Comparison of ENCODE assay signal across 14 cellular contexts in genomic region chr6:6891074-6891754, GRCh38.
DNase-seq lines count a peak whose midpoint lies in the region; ATAC-seq and TF ChIP-seq lines count a peak whose summit lies in the region.
"Had no signal": no experiment of that assay in that cellular context is flagged by ENCODE, and none has a peak within 500 bp of the region (broad histone marks: within the 10 kb centered on the region; RNA-seq: fewer than 3 reads in every experiment).

No MANE protein-coding gene starts in this region.

- peaks cover 6% of the 10 kb centered on the region for H3K4me1 ChIP-seq in body of pancreas
- peaks cover 0 to 2% of the 10 kb centered on the region in 2 donors for H3K4me1 ChIP-seq in neuronal stem cell (ENCODE audit: control insufficient read depth in 2 of 2, insufficient read depth in 1 of 2, low read depth in 1 of 2, low read length in 2 of 2)
- no peaks in the 10 kb centered on the region for H3K4me1 ChIP-seq in CD4-positive, alpha-beta memory T cell (ENCODE audit: insufficient read depth, low read length)

- no peak overlapping the region for H3K27ac Mint-ChIP-seq in Calu3 (ENCODE audit: unreplicated experiment)
- no peak overlapping the region for H3K27ac Mint-ChIP-seq in CD4-positive, alpha-beta memory T cell
- H3K27ac Mint-ChIP-seq: activated naive CD8-positive, alpha-beta T cell treated with anti-CD3 and anti-CD28 coated beads for 36 hours; HFFc6 had no signal

- no peaks in the 10 kb centered on the region for H3K27me3 Mint-ChIP-seq in Calu3 (ENCODE audit: unreplicated experiment)
- H3K27me3 Mint-ChIP-seq in CD4-positive, alpha-beta memory T cell: peaks cover 0 to 4% of the 10 kb centered on the region in 2 donors
- H3K27me3 Mint-ChIP-seq: activated naive CD8-positive, alpha-beta T cell treated with anti-CD3 and anti-CD28 coated beads for 36 hours had no signal

- no peaks in the 10 kb centered on the region for H3K36me3 Mint-ChIP-seq in Calu3 (ENCODE audit: insufficient read depth, unreplicated experiment)
- H3K36me3 Mint-ChIP-seq in CD4-positive, alpha-beta memory T cell: no peaks in the 10 kb centered on the region
- H3K36me3 Mint-ChIP-seq: activated naive CD8-positive, alpha-beta T cell treated with anti-CD3 and anti-CD28 coated beads for 36 hours; naive B cell had no signal

- H3K18ac ChIP-seq in neuronal stem cell (ENCODE audit: low read length): peak overlapping the region; percentile 50

- CTCF ChIA-PET in Calu3 (lab: Charles Lee): no interaction called here
- CTCF ChIA-PET in CD4-positive, alpha-beta memory T cell (lab: Charles Lee; ENCODE audit: partially characterized antibody): no interaction called here

- BruUV-seq in Calu3 (replicated peaks; lab: Mats Ljungman, UMichigan): no TSS peak

- no peaks in the 10 kb centered on the region for H3K9me3 ChIP-seq in body of pancreas
- H3K9me3 ChIP-seq in neuronal stem cell (replicated peaks in 1 of 2; ENCODE audit: control insufficient read depth in 2 of 2, insufficient read depth in 1 of 2, low read depth in 1 of 2, low read length in 2 of 2): no peaks in the 10 kb centered on the region
- H3K9me3 ChIP-seq in CD4-positive, alpha-beta memory T cell (ENCODE audit: control insufficient read depth in 1 of 2, low read length in 2 of 2): no peaks in the 10 kb centered on the region
- H3K9me3 ChIP-seq: right lobe of liver had no signal

- H4K91ac ChIP-seq in neuronal stem cell (ENCODE audit: low read depth, low read length, poor library complexity): no peak overlapping the region

- peak; percentile 39 for DNase-seq in Calu3
- DNase-seq in NCI-H1105 treated with DMSO at 0.1 percent for 48 hours (lab: John Stamatoyannopoulos, UW): peak; percentile 53
- peak in 2 of 4 donors; percentile 20 to 27 for DNase-seq in body of pancreas
- DNase-seq in neuronal stem cell (ENCODE audit: low spot score): no peak
- no peak for DNase-seq in hepatic stellate cell (ENCODE audit: low spot score)
- DNase-seq in activated gamma-delta T cell (lab: John Stamatoyannopoulos, UW): no peak
- DNase-seq in CD4-positive, alpha-beta memory T cell: no peak
- no peak for DNase-seq in NCI-H82 treated with DMSO at 0.1 percent for 48 hours (lab: John Stamatoyannopoulos, UW; ENCODE audit: unreplicated experiment)
- DNase-seq: activated naive CD8-positive, alpha-beta T cell treated with anti-CD3 and anti-CD28 coated beads for 36 hours; HFFc6; naive B cell; NCI-H446 had no signal

- H3K36me3 ChIP-seq in body of pancreas (replicated peaks in 1 of 2; ENCODE audit: insufficient read depth in 1 of 2, low read depth in 2 of 2): no peaks in the 10 kb centered on the region
- H3K36me3 ChIP-seq in neuronal stem cell (replicated peaks in 1 of 2; ENCODE audit: control insufficient read depth in 2 of 2, insufficient read depth in 2 of 2, low read length in 2 of 2): no peaks in the 10 kb centered on the region
- no peaks in the 10 kb centered on the region for H3K36me3 ChIP-seq in CD4-positive, alpha-beta memory T cell (ENCODE audit: insufficient read depth, low read length)
- H3K36me3 ChIP-seq: right lobe of liver had no signal

- no peaks in the 10 kb centered on the region for H3K9me3 Mint-ChIP-seq in Calu3 (ENCODE audit: low read depth, unreplicated experiment)
- peaks cover 0 to 4% (median 0%) of the 10 kb centered on the region in 8 donors for H3K9me3 Mint-ChIP-seq in CD4-positive, alpha-beta memory T cell
- H3K9me3 Mint-ChIP-seq: activated naive CD8-positive, alpha-beta T cell treated with anti-CD3 and anti-CD28 coated beads for 36 hours had no signal

- H4K8ac ChIP-seq in neuronal stem cell (ENCODE audit: low read depth, low read length): no peak overlapping the region

- TF ChIP-seq CTCF in Calu3 (IDR thresholded peaks at IDR 0.05; ENCODE audit: unreplicated experiment) (no peak), body of pancreas (IDR thresholded peaks at IDR 0.05) (no peak)

- H3K14ac ChIP-seq in neuronal stem cell (ENCODE audit: low read length): peak overlapping the region; percentile 77

- H3K27ac ChIP-seq in body of pancreas (peak overlapping the region in 1 of 4 donors; percentile 3), neuronal stem cell (replicated peaks; ENCODE audit: low read length) (no peak overlapping the region)
- H3K27ac ChIP-seq in CD4-positive, alpha-beta memory T cell (ENCODE audit: low read depth, low read length): no peak overlapping the region
- H3K27ac ChIP-seq: C4-2B had no signal

- intact Hi-C loops in Calu3 (cut with micrococcal nuclease; ENCODE audit: unreplicated experiment): no loop called here
- intact Hi-C loops in body of pancreas (cut with DNase I): no loop called here
- intact Hi-C loops in CD4-positive, alpha-beta memory T cell (cut with micrococcal nuclease): no loop called here

- H2AFZ ChIP-seq in neuronal stem cell (ENCODE audit: low read length): no peak overlapping the region

- peak overlapping the region; percentile 51 for H2AK5ac ChIP-seq in neuronal stem cell (ENCODE audit: low read depth, low read length)

- H3K4ac ChIP-seq in neuronal stem cell (ENCODE audit: low read length): no peak overlapping the region

- TF ChIP-seq POLR2A in body of pancreas (IDR thresholded peaks at IDR 0.05): no peak

- ATAC-seq in body of pancreas: peak; percentile 65

- POLR2A ChIA-PET in CD4-positive, alpha-beta memory T cell (lab: Charles Lee; ENCODE audit: partially characterized antibody): no interaction called here

- H3K23ac ChIP-seq in neuronal stem cell (ENCODE audit: low read depth, low read length, poor library complexity): no peak overlapping the region

- peaks cover 10% of the 10 kb centered on the region for H3K4me1 Mint-ChIP-seq in Calu3 (ENCODE audit: low read depth, unreplicated experiment)
- H3K4me1 Mint-ChIP-seq in CD4-positive, alpha-beta memory T cell: no peaks in the 10 kb centered on the region

- no peaks in the 10 kb centered on the region for H3K27me3 ChIP-seq in body of pancreas
- H3K27me3 ChIP-seq in neuronal stem cell (ENCODE audit: control insufficient read depth in 3 of 3, insufficient read depth in 3 of 3, low read depth in 1 of 3, low read length in 3 of 3): no peaks in the 10 kb centered on the region
- no peaks in the 10 kb centered on the region for H3K27me3 ChIP-seq in CD4-positive, alpha-beta memory T cell (ENCODE audit: insufficient read depth, low read length)
- H3K27me3 ChIP-seq: right lobe of liver had no signal

- no peak overlapping the region for H2BK5ac ChIP-seq in neuronal stem cell (ENCODE audit: low read length)

- H3K79me1 ChIP-seq in neuronal stem cell (ENCODE audit: low read depth, low read length): no peaks in the 10 kb centered on the region

- WGBS in body of pancreas, 2 donors: 66 to 72% methylated on average over 9 of the region's 9 CpGs
- WGBS in neuronal stem cell (ENCODE audit: extremely low coverage in 2 of 2, insufficient read length in 2 of 2, insufficient replicate concordance in 1 of 2), 2 donors: no CpG with 5 or more reads among the region's 9 CpGs

- H3K4me3 Mint-ChIP-seq in Calu3 (ENCODE audit: low read depth, unreplicated experiment): no peak overlapping the region
- H3K4me3 Mint-ChIP-seq in CD4-positive, alpha-beta memory T cell: no peak overlapping the region
- H3K4me3 Mint-ChIP-seq: activated naive CD8-positive, alpha-beta T cell treated with anti-CD3 and anti-CD28 coated beads for 36 hours; HFFc6; naive B cell had no signal

- no peak overlapping the region for H2BK15ac ChIP-seq in neuronal stem cell (ENCODE audit: low read length)

- no peak overlapping the region for H2BK120ac ChIP-seq in neuronal stem cell (ENCODE audit: low read depth, low read length)

- no peak overlapping the region for H3K4me3 ChIP-seq in body of pancreas
- no peak overlapping the region for H3K4me3 ChIP-seq in neuronal stem cell (ENCODE audit: low read length in 2 of 2)
- H3K4me3 ChIP-seq in CD4-positive, alpha-beta memory T cell (ENCODE audit: low read length in 2 of 2): no peak overlapping the region
- H3K4me3 ChIP-seq: right lobe of liver had no signal

- H2BK12ac ChIP-seq in neuronal stem cell (ENCODE audit: low read length): no peak overlapping the region

- H3K4me2 ChIP-seq in neuronal stem cell (ENCODE audit: insufficient read depth, low read length, poor library complexity, severe bottlenecking): no peak overlapping the region

- peak overlapping the region; percentile 55 for H3K9ac ChIP-seq in neuronal stem cell (ENCODE audit: low read depth, low read length, poor library complexity)

Comparison
In these comparisons a context has a peak if more than half of its experiments do, and no peak if none do; other contexts are left out.
1. DNase-seq: peak in Calu3 (single experiment) and NCI-H1105 treated with DMSO at 0.1 percent for 48 hours (single experiment); none in neuronal stem cell (single experiment), hepatic stellate cell (single experiment), activated gamma-delta T cell (single experiment), CD4-positive, alpha-beta memory T cell (0 of 5) and NCI-H82 treated with DMSO at 0.1 percent for 48 hours (single experiment).